In genomic region chr4:154589296-154590197, GRCh38 we compare ENCODE assay signal across 18 cellular contexts. TPM values are rescaled to one million over a fixed set of nuclear protein-coding genes. Genes with fewer than 3 reads are reported as not detected.
A peak's percentile ranks its signal among the peaks of the same experiment; 100 is the strongest.
DNase-seq lines count a peak whose midpoint lies in the region; ATAC-seq, FAIRE-seq and TF ChIP-seq lines count a peak whose summit lies in the region.
"Had no signal": no experiment of that assay in that cellular context is flagged by ENCODE, and none has a peak within 500 bp of the region (broad histone marks: within the 10 kb centered on the region; RNA-seq: fewer than 3 reads in every experiment).

No MANE protein-coding gene starts in this region.

- H3K4me3 ChIP-seq in A549: peak overlapping the region; percentile 43
- no peak overlapping the region for H3K4me3 ChIP-seq in H1 (ENCODE audit: extremely low read depth in 1 of 4, insufficient read depth in 2 of 4, low read depth in 3 of 4, low read length in 4 of 4)
- peak overlapping the region; percentile 43 to 67 (median 67) for H3K4me3 ChIP-seq in right lobe of liver
- H3K4me3 ChIP-seq: BLaER1, HAP-1, K562 had no signal

- ATAC-seq in A549: peak in 1 of 2 experiments; percentile 23; a peak in 1 of 6 replicates
- no peak for ATAC-seq in right lobe of liver
- ATAC-seq in HG02973 (IDR thresholded peaks at IDR 0.05; ENCODE audit: unreplicated experiment): no peak
- ATAC-seq in HG02970 (IDR thresholded peaks at IDR 0.05; ENCODE audit: low FRiP score, unreplicated experiment): no peak
- ATAC-seq: K562 had no signal

- H3K18ac ChIP-seq in H1 (ENCODE audit: extremely low read depth, low read length): no peak overlapping the region

- H3K36me3 Mint-ChIP-seq in progenitor cell of endocrine pancreas (ENCODE audit: insufficient read depth): peaks cover 29% of the 10 kb centered on the region
- H3K36me3 Mint-ChIP-seq: CD8-positive, alpha-beta memory T cell had no signal

- no peaks in the 10 kb centered on the region for H4K20me1 ChIP-seq in H1 (replicated peaks in 1 of 2; ENCODE audit: control insufficient read depth in 1 of 2, insufficient read depth in 2 of 2, low read length in 2 of 2)
- H4K20me1 ChIP-seq: BLaER1 had no signal

- no peak overlapping the region for H3K23ac ChIP-seq in H1 (ENCODE audit: insufficient read length)

- peak overlapping the region; percentile 87 to 90 for H3K27ac ChIP-seq in A549
- no peak overlapping the region for H3K27ac ChIP-seq in H1 (ENCODE audit: low read depth, low read length)
- peak overlapping the region; percentile 87 to 90 (median 88) for H3K27ac ChIP-seq in right lobe of liver
- H3K27ac ChIP-seq: 22Rv1, BLaER1 had no signal

- H3K9ac ChIP-seq in H1 (replicated peaks in 1 of 4; ENCODE audit: extremely low read depth in 1 of 4, low read depth in 3 of 4, low read length in 3 of 4): no peak overlapping the region
- H3K9ac ChIP-seq: BLaER1 had no signal

- no peaks in the 10 kb centered on the region for H3K27me3 ChIP-seq in H1 (replicated peaks in 1 of 4; ENCODE audit: control insufficient read depth in 3 of 4, extremely low read depth in 1 of 4, insufficient read depth in 3 of 4, low read length in 3 of 4)
- H3K27me3 ChIP-seq in right lobe of liver: no peaks in the 10 kb centered on the region
- H3K27me3 ChIP-seq: BLaER1 had no signal

- peaks cover 23% of the 10 kb centered on the region for H3K9me3 Mint-ChIP-seq in progenitor cell of endocrine pancreas (ENCODE audit: low read depth)
- H3K9me3 Mint-ChIP-seq: CD8-positive, alpha-beta memory T cell had no signal

- H3K9me3 ChIP-seq in A549: 0 out of 3 replicates have a peak, but pooled peaks cover 6% of the 10 kb centered on the region
- no peaks in the 10 kb centered on the region for H3K9me3 ChIP-seq in H1 (ENCODE audit: insufficient read depth in 2 of 2, low read depth in 1 of 2, low read length in 1 of 2)
- H3K9me3 ChIP-seq in right lobe of liver: no peaks in the 10 kb centered on the region
- H3K9me3 ChIP-seq: BLaER1, HAP-1 had no signal

- no peak overlapping the region for H2BK15ac ChIP-seq in H1 (ENCODE audit: low read length)

- no peak overlapping the region for H4K8ac ChIP-seq in H1 (ENCODE audit: extremely low read depth, insufficient read depth, low read length)

- no peak overlapping the region for H2BK12ac ChIP-seq in H1 (ENCODE audit: low read depth, low read length)

- no peak overlapping the region for H4K5ac ChIP-seq in H1 (ENCODE audit: insufficient read length, low read depth, low read length)

- H2BK120ac ChIP-seq in H1 (replicated peaks; ENCODE audit: low read depth, low read length): no peak overlapping the region

- H3K4me3 Mint-ChIP-seq in progenitor cell of endocrine pancreas (ENCODE audit: low read depth): peak overlapping the region; percentile 49
- H3K4me3 Mint-ChIP-seq: CD8-positive, alpha-beta memory T cell had no signal

- H2AK5ac ChIP-seq in H1 (ENCODE audit: low read depth, low read length): no peak overlapping the region

- TF ChIP-seq CTCF in A549 (IDR thresholded peaks at IDR 0.05) (no peak), H1 (IDR thresholded peaks at IDR 0.05; ENCODE audit: control extremely low read depth in 1 of 3, insufficient read depth in 1 of 3, low read depth in 1 of 3, low read length in 3 of 3) (no peak), right lobe of liver (IDR thresholded peaks at IDR 0.05) (no peak), progenitor cell of endocrine pancreas (IDR thresholded peaks at IDR 0.05; ENCODE audit: unreplicated experiment) (no peak)

- peak overlapping the region; percentile 91 for H3K27ac Mint-ChIP-seq in progenitor cell of endocrine pancreas
- H3K27ac Mint-ChIP-seq: CD8-positive, alpha-beta memory T cell had no signal

- TF ChIP-seq EP300 in A549 (IDR thresholded peaks at IDR 0.05) (no peak), H1 (IDR thresholded peaks at IDR 0.05; ENCODE audit: borderline replicate concordance in 1 of 2, low read depth in 2 of 2, low read length in 2 of 2) (no peak)

- FAIRE-seq in A549 (lab: Jason Lieb, UNC) (no peak), H1 (lab: Jason Lieb, UNC) (no peak)
- FAIRE-seq: HTR-8/SVneo, K562 had no signal

- H3K4me2 ChIP-seq in A549 (peak overlapping the region; percentile 88), H1 (ENCODE audit: insufficient read depth in 1 of 2, low read depth in 2 of 2, low read length in 2 of 2) (no peak overlapping the region)
- H3K4me2 ChIP-seq: BLaER1 had no signal

- H3K23me2 ChIP-seq in H1 (ENCODE audit: low read depth, low read length): no peaks in the 10 kb centered on the region

- no peak overlapping the region for H2BK5ac ChIP-seq in H1 (ENCODE audit: low read depth, low read length)

- TF ChIP-seq POLR2A in A549 (IDR thresholded peaks at IDR 0.05; ENCODE audit: low read length) (no peak), H1 (IDR thresholded peaks at IDR 0.05; ENCODE audit: control extremely low read depth in 1 of 2, low read depth in 2 of 2, low read length in 2 of 2) (no peak), right lobe of liver (IDR thresholded peaks at IDR 0.05) (peak; percentile 11)

- no peak overlapping the region for H2BK20ac ChIP-seq in H1 (ENCODE audit: low read length)

- H3K4ac ChIP-seq in H1 (replicated peaks; ENCODE audit: insufficient read length, low read depth, low read length): no peak overlapping the region

- H4K91ac ChIP-seq in H1 (replicated peaks; ENCODE audit: insufficient read length, low read length): no peak overlapping the region

- no peaks in the 10 kb centered on the region for H3K27me3 Mint-ChIP-seq in progenitor cell of endocrine pancreas

- CTCF ChIA-PET in A549 (lab: Yijun Ruan, JAX): no interaction called here
- CTCF ChIA-PET in H1 (lab: Charles Lee; ENCODE audit: partially characterized antibody): interaction anchor here (1.0 to 1.4 kb wide), 4 partner anchors 20 to 41 kb away, joined by 3 to 4 read pairs (median 3); no protein-coding TSS in a partner anchor

- H3K79me2 ChIP-seq in H1 (ENCODE audit: control insufficient read depth in 1 of 2, insufficient read depth in 2 of 2, low read length in 2 of 2): no peaks in the 10 kb centered on the region

- H3K36me3 ChIP-seq in H1 (ENCODE audit: control insufficient read depth in 2 of 4, insufficient read depth in 4 of 4, low read length in 3 of 4) (no peaks in the 10 kb centered on the region), right lobe of liver (peaks cover 0 to 56% (median 28%) of the 10 kb centered on the region in 4 donors)
- H3K36me3 ChIP-seq: BLaER1, HAP-1 had no signal

- 21% methylated on average over 7 of the region's 7 CpGs for WGBS in A549 (ENCODE audit: missing lambda C conversion rate)
- WGBS in H1 (ENCODE audit: extremely low coverage in 1 of 2, insufficient coverage in 1 of 2, insufficient read length in 1 of 2, insufficient replicate concordance in 2 of 2, low coverage in 1 of 2, low lambda C conversion rate in 2 of 2, missing lambda C conversion rate in 1 of 2), 2 experiments: 89% methylated on average over 7 of the region's 7 CpGs; no CpG with 5 or more reads in 1 of the 2 experiments
- 21% methylated on average over 7 of the region's 7 CpGs for WGBS in right lobe of liver (ENCODE audit: insufficient coverage, low coverage, low lambda C conversion rate, missing lambda C conversion rate)

- peaks cover 44% of the 10 kb centered on the region for H3K4me1 ChIP-seq in A549
- 0 out of 7 replicates have a peak, but pooled peaks cover 0 to 3% (median 0%) of the 10 kb centered on the region in 4 experiments for H3K4me1 ChIP-seq in H1 (replicated peaks in 1 of 4; ENCODE audit: control insufficient read depth in 3 of 4, insufficient read depth in 4 of 4, low read length in 3 of 4)
- peaks cover 0 to 29% (median 8%) of the 10 kb centered on the region in 4 donors for H3K4me1 ChIP-seq in right lobe of liver
- H3K4me1 ChIP-seq: BLaER1, HAP-1 had no signal

- no peak for TF ChIP-seq RAD21 in A549 (conservative IDR thresholded peaks at IDR 0.05 in 1 of 2, IDR thresholded peaks at IDR 0.05 in 1 of 2)
- TF ChIP-seq RAD21 in H1 (IDR thresholded peaks at IDR 0.05 in 1 of 2, conservative IDR thresholded peaks at IDR 0.05 in 1 of 2; ENCODE audit: low read depth in 2 of 2, low read length in 2 of 2): no peak

- DNase-seq in A549 (ENCODE audit: low read depth in 1 of 2, low spot score in 1 of 2) (no peak), H1 (ENCODE audit: low read depth in 1 of 2, low spot score in 2 of 2) (no peak), right lobe of liver (no peak), progenitor cell of endocrine pancreas (ENCODE audit: low spot score, unreplicated experiment) (no peak), kidney tubule cell (ENCODE audit: low spot score) (no peak)
- no peak for DNase-seq in activated effector memory CD4-positive, alpha-beta T cell treated with Interleukin-2 at 50 U/mL for 16 hours
- DNase-seq: AML-193; CD8-positive, alpha-beta memory T cell; DMS 273 treated with DMSO at 0.1 percent for 48 hours; GOT3 had no signal

- intact Hi-C loops in right lobe of liver (cut with DNase I): no loop called here

- H3K4me1 Mint-ChIP-seq in progenitor cell of endocrine pancreas (ENCODE audit: low read depth): peaks cover 36% of the 10 kb centered on the region
- H3K4me1 Mint-ChIP-seq: CD8-positive, alpha-beta memory T cell had no signal

- no peaks in the 10 kb centered on the region for H3K79me1 ChIP-seq in H1 (ENCODE audit: low read depth, low read length)

- no peak overlapping the region for H3K14ac ChIP-seq in H1 (ENCODE audit: insufficient read length)

- peak overlapping the region; percentile 82 for H2AFZ ChIP-seq in H1 (ENCODE audit: low read length)

- H3K56ac ChIP-seq in H1 (replicated peaks; ENCODE audit: insufficient read length, low read depth, low read length): no peak overlapping the region

- POLR2A ChIA-PET in A549 (lab: Yijun Ruan, JAX) (no interaction called here), H1 (lab: Charles Lee; ENCODE audit: partially characterized antibody) (no interaction called here)

RNA-seq across cellular contexts. Expression of gene FGA, which starts 1.0 kb away (rescaled TPM):
- 130 and 166 TPM in 2 replicates for polyA plus RNA-seq in A549 (2011; rRNA removed)
- 12.8 and 13.4 TPM in 2 replicates for polyA plus RNA-seq in A549 (2012; cell fraction: cytosol; rRNA removed)
- 9.1 and 12.6 TPM in 2 replicates for polyA plus RNA-seq in A549 (2012; cell fraction: nucleus; rRNA removed)
- polyA plus RNA-seq in A549 (2017; fragmentation: RNase III; extraction: RNeasy Plus Mini Kit Qiagen cat#74134 plus additional on column Dnase treatment): 6.6 to 10.2 TPM (median 9.0 TPM) in 3 replicates
- 40.9 and 57.5 TPM in 2 replicates for polyA minus RNA-seq in A549 (2011; rRNA and poly(A)+ RNA removed)
- not detected in 2 replicates for total RNA-seq in H1 (2021; fragmentation: NEBNext Ultra II Directional; extraction: Animal tissue kit (Norgen Biotek cat#: 25700))
- not detected in 2 replicates for polyA plus RNA-seq in H1 (2011; rRNA removed)
- polyA plus RNA-seq in H1 (2011; cell fraction: cytosol; rRNA removed): 0.03 TPM
- polyA plus RNA-seq in H1 (2011; cell fraction: nucleus; rRNA removed): not detected
- not detected in 4 replicates for polyA plus RNA-seq in H1 (2012, experiment 1 of 2)
- polyA plus RNA-seq in H1 (2012, experiment 2 of 2): not detected
- not detected for polyA plus RNA-seq in H1 (2013, experiment 1 of 2)
- not detected for polyA plus RNA-seq in H1 (2013, experiment 2 of 2)
- polyA minus RNA-seq in H1 (2011; rRNA and poly(A)+ RNA removed): not detected in 2 replicates
- not detected for polyA minus RNA-seq in H1 (2011; cell fraction: cytosol; rRNA and poly(A)+ RNA removed)
- polyA minus RNA-seq in H1 (2011; cell fraction: nucleus; rRNA and poly(A)+ RNA removed): not detected
- over 10,000 TPM in 5 of 6 experiments, 1,000 to 10,000 TPM in 1; 8,384 to 20,319 (median 15,496) TPM for total RNA-seq in right lobe of liver
- total RNA-seq in progenitor cell of endocrine pancreas: 13.5 and 18.2 TPM in 2 replicates
- total RNA-seq: CD8-positive, alpha-beta memory T cell; Daoy had no signal
- polyA plus RNA-seq: CD8-positive, alpha-beta memory T cell had no signal

RNA-seq across cellular contexts. Expression of gene FGG, which starts 22.9 kb away (rescaled TPM):
- polyA plus RNA-seq in A549 (2011; rRNA removed) (132 and 157 TPM in 2 replicates), A549 (2017; fragmentation: RNase III; extraction: RNeasy Plus Mini Kit Qiagen cat#74134 plus additional on column Dnase treatment) (3.2 to 4.8 TPM (median 4.3 TPM) in 3 replicates), H1 (2011; rRNA removed) (not detected in 2 replicates)
- polyA plus RNA-seq in A549 (2012; cell fraction: cytosol; rRNA removed): 10.0 and 12.1 TPM in 2 replicates
- 4.1 and 4.3 TPM in 2 replicates for polyA plus RNA-seq in A549 (2012; cell fraction: nucleus; rRNA removed)
- 29.8 and 45.3 TPM in 2 replicates for polyA minus RNA-seq in A549 (2011; rRNA and poly(A)+ RNA removed)
- not detected in 2 replicates for total RNA-seq in H1 (2021; fragmentation: NEBNext Ultra II Directional; extraction: Animal tissue kit (Norgen Biotek cat#: 25700))
- polyA plus RNA-seq in H1 (2011; cell fraction: cytosol; rRNA removed): not detected
- not detected for polyA plus RNA-seq in H1 (2011; cell fraction: nucleus; rRNA removed)
- not detected in 4 replicates for polyA plus RNA-seq in H1 (2012, experiment 1 of 2)
- not detected for polyA plus RNA-seq in H1 (2012, experiment 2 of 2)
- polyA plus RNA-seq in H1 (2013, experiment 1 of 2): not detected
- not detected for polyA plus RNA-seq in H1 (2013, experiment 2 of 2)
- 0.25 TPM in 1 of 2 replicates, not detected in the other for polyA minus RNA-seq in H1 (2011; rRNA and poly(A)+ RNA removed)
- not detected for polyA minus RNA-seq in H1 (2011; cell fraction: cytosol; rRNA and poly(A)+ RNA removed)
- polyA minus RNA-seq in H1 (2011; cell fraction: nucleus; rRNA and poly(A)+ RNA removed): not detected
- total RNA-seq in right lobe of liver (over 10,000 TPM in 4 of 6 experiments, 1,000 to 10,000 TPM in 2; 5,578 to 14,578 (median 13,052) TPM), progenitor cell of endocrine pancreas (7.4 and 14.0 TPM in 2 replicates)
- total RNA-seq: CD8-positive, alpha-beta memory T cell; Daoy had no signal
- polyA plus RNA-seq: CD8-positive, alpha-beta memory T cell had no signal

RNA-seq across cellular contexts. Expression of gene FGB, which starts 26.7 kb away (rescaled TPM):
- polyA plus RNA-seq in A549 (2011; rRNA removed) (169 and 198 TPM in 2 replicates), A549 (2017; fragmentation: RNase III; extraction: RNeasy Plus Mini Kit Qiagen cat#74134 plus additional on column Dnase treatment) (7.6 to 13.8 TPM (median 7.8 TPM) in 3 replicates), H1 (2011; rRNA removed) (not detected in 2 replicates)
- polyA plus RNA-seq in A549 (2012; cell fraction: cytosol; rRNA removed): 16.9 and 23.8 TPM in 2 replicates
- 16.8 and 20.0 TPM in 2 replicates for polyA plus RNA-seq in A549 (2012; cell fraction: nucleus; rRNA removed)
- polyA minus RNA-seq in A549 (2011; rRNA and poly(A)+ RNA removed): 60.1 and 77.9 TPM in 2 replicates
- total RNA-seq in H1 (2021; fragmentation: NEBNext Ultra II Directional; extraction: Animal tissue kit (Norgen Biotek cat#: 25700)): not detected in 2 replicates
- polyA plus RNA-seq in H1 (2011; cell fraction: cytosol; rRNA removed): not detected
- not detected for polyA plus RNA-seq in H1 (2011; cell fraction: nucleus; rRNA removed)
- not detected in 4 replicates for polyA plus RNA-seq in H1 (2012, experiment 1 of 2)
- not detected for polyA plus RNA-seq in H1 (2012, experiment 2 of 2)
- not detected for polyA plus RNA-seq in H1 (2013, experiment 1 of 2)
- 0.04 TPM for polyA plus RNA-seq in H1 (2013, experiment 2 of 2)
- polyA minus RNA-seq in H1 (2011; rRNA and poly(A)+ RNA removed): not detected in 2 replicates
- polyA minus RNA-seq in H1 (2011; cell fraction: cytosol; rRNA and poly(A)+ RNA removed): not detected
- not detected for polyA minus RNA-seq in H1 (2011; cell fraction: nucleus; rRNA and poly(A)+ RNA removed)
- total RNA-seq in right lobe of liver (over 10,000 TPM in 5 of 6 experiments, 1,000 to 10,000 TPM in 1; 6,080 to 16,362 (median 11,864) TPM), progenitor cell of endocrine pancreas (37.7 and 63.3 TPM in 2 replicates)
- total RNA-seq: CD8-positive, alpha-beta memory T cell; Daoy had no signal
- polyA plus RNA-seq: CD8-positive, alpha-beta memory T cell had no signal

RNA-seq across cellular contexts. Expression of gene PLRG1, which starts 39.3 kb away (rescaled TPM):
- polyA plus RNA-seq in A549 (2011; rRNA removed) (120 and 123 TPM in 2 replicates), A549 (2017; fragmentation: RNase III; extraction: RNeasy Plus Mini Kit Qiagen cat#74134 plus additional on column Dnase treatment) (50.4 to 52.0 TPM (median 50.4 TPM) in 3 replicates), H1 (2011; rRNA removed) (37.4 and 63.5 TPM in 2 replicates)
- polyA plus RNA-seq in A549 (2012; cell fraction: cytosol; rRNA removed): 44.9 and 55.6 TPM in 2 replicates
- 33.0 and 41.6 TPM in 2 replicates for polyA plus RNA-seq in A549 (2012; cell fraction: nucleus; rRNA removed)
- polyA minus RNA-seq in A549 (2011; rRNA and poly(A)+ RNA removed): 78.3 and 96.3 TPM in 2 replicates
- 98.2 and 108 TPM in 2 replicates for total RNA-seq in H1 (2021; fragmentation: NEBNext Ultra II Directional; extraction: Animal tissue kit (Norgen Biotek cat#: 25700))
- polyA plus RNA-seq in H1 (2011; cell fraction: cytosol; rRNA removed): 62.8 TPM
- 48.3 TPM for polyA plus RNA-seq in H1 (2011; cell fraction: nucleus; rRNA removed)
- 64.1 to 87.0 TPM (median 75.3 TPM) in 4 replicates for polyA plus RNA-seq in H1 (2012, experiment 1 of 2)
- polyA plus RNA-seq in H1 (2012, experiment 2 of 2): 7.1 TPM
- polyA plus RNA-seq in H1 (2013, experiment 1 of 2): 84.0 TPM
- polyA plus RNA-seq in H1 (2013, experiment 2 of 2): 82.4 TPM
- polyA minus RNA-seq in H1 (2011; rRNA and poly(A)+ RNA removed): 124 and 158 TPM in 2 replicates
- polyA minus RNA-seq in H1 (2011; cell fraction: cytosol; rRNA and poly(A)+ RNA removed): 43.2 TPM
- 55.6 TPM for polyA minus RNA-seq in H1 (2011; cell fraction: nucleus; rRNA and poly(A)+ RNA removed)
- total RNA-seq in right lobe of liver (10 to 100 TPM; 33.1 to 55.8 (median 39.2) TPM), progenitor cell of endocrine pancreas (96.3 and 102 TPM in 2 replicates)

Comparison
In these comparisons a context has a peak if more than half of its experiments do, and no peak if none do; other contexts are left out.
1. H3K4me3 ChIP-seq: peak in A549 (single experiment) and right lobe of liver (3 of 3); none in H1 (0 of 4).
2. RNA of gene FGA, which starts 1.0 kb away (total RNA-seq): 8,384 to 20,319 TPM in right lobe of liver; 13.5 to 18.2 TPM in progenitor cell of endocrine pancreas and not detected in H1; every median in the first group is over 100 times any median in the second.
3. RNA of gene FGG, which starts 22.9 kb away (total RNA-seq): 5,578 to 14,578 TPM in right lobe of liver; 7.4 to 14.0 TPM in progenitor cell of endocrine pancreas and not detected in H1; every median in the first group is over 100 times any median in the second.
4. RNA of gene FGB, which starts 26.7 kb away (total RNA-seq): 6,080 to 16,362 TPM in right lobe of liver; 37.7 to 63.3 TPM in progenitor cell of endocrine pancreas and not detected in H1; every median in the first group is over 10 times any median in the second.